In genomic region chr3:146507331-146508120, GRCh38 we compare ENCODE assay signal across 1 cellular context.
A peak's percentile ranks its signal among the peaks of the same experiment; 100 is the strongest.
TF ChIP-seq lines count a peak whose summit lies in the region.

No MANE protein-coding gene starts in this region.

TF ChIP-seq in K562, 482 proteins besides CTCF, POLR2A, EP300 and RAD21:
- TF ChIP-seq KDM1A (IDR thresholded peaks at IDR 0.05): 0 out of 4 replicates have a peak, but pooled peaks of 1 of the 2 experiments have one; percentile 10
- TF ChIP-seq TEAD4 (IDR thresholded peaks at IDR 0.05; ENCODE audit: low read length): peak; percentile 60
- TF ChIP-seq TEAD4 (CRISPR knock-in tag; IDR thresholded peaks at IDR 0.05; ENCODE audit: borderline replicate concordance): no peak
- TF ChIP-seq SP1 (CRISPR knock-in tag; IDR thresholded peaks at IDR 0.05): no peak
- 0 out of 4 replicates have a peak, but pooled peaks of 1 of the 2 experiments have one; percentile 39 for TF ChIP-seq RCOR1 (IDR thresholded peaks at IDR 0.05; ENCODE audit: borderline replicate concordance in 1 of 2, low read depth in 2 of 2, low read length in 2 of 2)
- peak; percentile 63 for TF ChIP-seq CBFA2T3 (IDR thresholded peaks at IDR 0.05)
- TF ChIP-seq JUND (IDR thresholded peaks at IDR 0.05; ENCODE audit: borderline replicate concordance, low read depth, low read length): no peak
- TF ChIP-seq JUND (tag; IDR thresholded peaks at IDR 0.05; ENCODE audit: borderline replicate concordance, low read depth, low read length): 0 out of 3 replicates have a peak, but pooled peaks have one; percentile 24
- peak; percentile 34; the same call in 1 of the 2 replicates for TF ChIP-seq CBFA2T2 (conservative IDR thresholded peaks at IDR 0.05)
- no peak for TF ChIP-seq PBX2 (CRISPR knock-in tag; IDR thresholded peaks at IDR 0.05; ENCODE audit: low read depth)
- TF ChIP-seq PBX2 (tag; conservative IDR thresholded peaks at IDR 0.05; ENCODE audit: low read depth): 0 out of 2 replicates have a peak, but pooled peaks have one; percentile 27
- TF ChIP-seq LEF1 (IDR thresholded peaks at IDR 0.05): peak; percentile 9; the same call in 1 of the 2 replicates
- 0 out of 2 replicates have a peak, but pooled peaks have one; percentile 40 for TF ChIP-seq CTBP1 (IDR thresholded peaks at IDR 0.05; ENCODE audit: borderline replicate concordance)
- TF ChIP-seq ZFP91 (CRISPR knock-in tag; IDR thresholded peaks at IDR 0.05): no peak
- TF ChIP-seq PML (IDR thresholded peaks at IDR 0.05; ENCODE audit: low read length): 0 out of 2 replicates have a peak, but pooled peaks have one; percentile 22
- TF ChIP-seq CEBPZ (IDR thresholded peaks at IDR 0.05; ENCODE audit: borderline replicate concordance, low read depth, low read length): no peak
- peak; percentile 59; the same call in 1 of the 2 replicates for TF ChIP-seq ESRRA (IDR thresholded peaks at IDR 0.05; ENCODE audit: borderline replicate concordance, low read depth)
- no peak for TF ChIP-seq ARID2 (IDR thresholded peaks at IDR 0.05)
- peak; percentile 63 for TF ChIP-seq SMAD4 (CRISPR knock-in tag; conservative IDR thresholded peaks at IDR 0.05)
- peak; percentile 38 for TF ChIP-seq MEIS2 (IDR thresholded peaks at IDR 0.05; ENCODE audit: partially characterized antibody)
- TF ChIP-seq TCF3 (CRISPR knock-in tag; IDR thresholded peaks at IDR 0.05): peak; percentile 30; the same call in 1 of the 2 replicates
TF ChIP-seq in K562: peak in this region for 14.
